In genomic region chr7:129271500-129272355, GRCh38 we compare ENCODE assay signal across 8 cellular contexts. TPM values are rescaled to one million over a fixed set of nuclear protein-coding genes. Genes with fewer than 3 reads are reported as not detected.
DNase-seq lines count a peak whose midpoint lies in the region; ATAC-seq, FAIRE-seq and TF ChIP-seq lines count a peak whose summit lies in the region.

No MANE protein-coding gene starts in this region.

- H3K4me1 ChIP-seq in spleen: peaks cover 0 to 21% (median 14%) of the 10 kb centered on the region in 6 donors

- H3K27ac ChIP-seq in spleen: no peak overlapping the region

- H3K36me3 ChIP-seq in spleen: peaks cover 0 to 11% (median 0%) of the 10 kb centered on the region in 6 donors

- 65 to 74% (median 67%) methylated on average over 5 of the region's 5 CpGs for WGBS in spleen, 5 donors

- no peak for TF ChIP-seq POLR2A in spleen (IDR thresholded peaks at IDR 0.05)

- H3K27me3 ChIP-seq in spleen (replicated peaks in 1 of 7): no peaks in the 10 kb centered on the region

- DNase-seq in EL (peak; percentile 59), RCC 7860 (ENCODE audit: low spot score) (no peak), glomerular endothelial cell (ENCODE audit: extremely low read depth, low read depth, low spot score) (peak; percentile 39), spleen (no peak)
- peak; percentile 25 for DNase-seq in activated T-helper 9 cell treated with anti-CD3 and anti-CD28 coated beads, Interleukin-2, amount 50 U/mL, for 16 hours (ENCODE audit: low read depth)

- peaks cover 0 to 10% (median 6%) of the 10 kb centered on the region in 8 donors for H3K9me3 ChIP-seq in spleen

- intact Hi-C loops in spleen (cut with DNase I; ENCODE audit: low total_unique reads): loop anchor here (10.0 kb wide), 1 partner anchor 47 kb away; the partner anchor contains the start of gene AHCYL2

- FAIRE-seq in RCC 7860 (lab: Jason Lieb, UNC): peak; percentile 62

- peak; percentile 54 to 81 (median 72) for TF ChIP-seq CTCF in spleen (IDR thresholded peaks at IDR 0.05 in 8 of 11, conservative IDR thresholded peaks at IDR 0.05 in 3 of 11)

- H3K4me3 ChIP-seq in spleen: peak overlapping the region in 1 of 8 donors; percentile 3

- ATAC-seq in HG03159 (IDR thresholded peaks at IDR 0.05; ENCODE audit: unreplicated experiment) (peak; percentile 75), GM19324 (IDR thresholded peaks at IDR 0.05; ENCODE audit: low FRiP score, unreplicated experiment) (no peak), GM19452 (IDR thresholded peaks at IDR 0.05; ENCODE audit: unreplicated experiment) (no peak)

RNA-seq across cellular contexts. Expression of gene AHCYL2, which starts 46.9 kb away (rescaled TPM):
- total RNA-seq in glomerular endothelial cell (12.1 and 12.4 TPM in 2 replicates), spleen (10 to 100 TPM; 14.1 to 20.1 (median 18.3) TPM)
- polyA plus RNA-seq in spleen: 1 to 10 TPM; 3.1 to 3.3 (median 3.3) TPM

Comparison
In these comparisons a context has a peak if more than half of its experiments do, and no peak if none do; other contexts are left out.
1. DNase-seq: peak in EL (single experiment), activated T-helper 9 cell treated with anti-CD3 and anti-CD28 coated beads, Interleukin-2, amount 50 U/mL, for 16 hours (single experiment) and glomerular endothelial cell (single experiment); none in RCC 7860 (single experiment) and spleen (single experiment).